Comparison of ENCODE assay signal across 16 cellular contexts in genomic region chr9:105438136-105438839, GRCh38. TPM values are rescaled to one million over a fixed set of nuclear protein-coding genes. Genes with fewer than 3 reads are reported as not detected.
DNase-seq lines count a peak whose midpoint lies in the region; ATAC-seq and TF ChIP-seq lines count a peak whose summit lies in the region.
"Had no signal": no experiment of that assay in that cellular context is flagged by ENCODE, and none has a peak within 500 bp of the region (broad histone marks: within the 10 kb centered on the region; RNA-seq: fewer than 3 reads in every experiment).

No MANE protein-coding gene starts in this region.

- no peak overlapping the region for H2BK120ac ChIP-seq in mesenchymal stem cell (ENCODE audit: low read depth, low read length)

- H3K27ac Mint-ChIP-seq in brain = peak overlapping the region in 3 of 5 experiments; percentile 25 to 90 (median 77)

- no peaks in the 10 kb centered on the region for H3K27me3 ChIP-seq in AG04450 (ENCODE audit: control insufficient read depth, insufficient read depth, low read length)
- no peaks in the 10 kb centered on the region for H3K27me3 ChIP-seq in mesenchymal stem cell (ENCODE audit: control insufficient read depth in 1 of 2, insufficient read depth in 1 of 2, low read length in 2 of 2)
- no peaks in the 10 kb centered on the region for H3K27me3 ChIP-seq in upper lobe of right lung
- H3K27me3 ChIP-seq: dorsolateral prefrontal cortex had no signal

- no peak overlapping the region for H2AK5ac ChIP-seq in mesenchymal stem cell (ENCODE audit: low read length, severe bottlenecking)

- H4K8ac ChIP-seq in mesenchymal stem cell (ENCODE audit: low read length) = no peak overlapping the region

- H3K4ac ChIP-seq in mesenchymal stem cell (ENCODE audit: low read depth in 1 of 2, low read length in 2 of 2) = peak overlapping the region in 1 of 2 experiments; percentile 52

- no peak overlapping the region for H3K23ac ChIP-seq in mesenchymal stem cell (ENCODE audit: low read length in 2 of 2)

- no peak overlapping the region for H4K91ac ChIP-seq in mesenchymal stem cell (ENCODE audit: low read length)

- H2BK12ac ChIP-seq in mesenchymal stem cell (ENCODE audit: low read length in 2 of 2) = peak overlapping the region in 1 of 2 experiments; percentile 77

- TF ChIP-seq CTCF in AG04450 (IDR thresholded peaks at IDR 0.05; ENCODE audit: low read depth, low read length) (no peak), brain (conservative IDR thresholded peaks at IDR 0.05) (no peak), upper lobe of right lung (IDR thresholded peaks at IDR 0.05) (no peak)

- H3K4me3 ChIP-seq in AG04450 (ENCODE audit: low read depth, low read length) (no peak overlapping the region), mesenchymal stem cell (ENCODE audit: insufficient read depth in 1 of 2, low read depth in 1 of 2, low read length in 2 of 2) (no peak overlapping the region), upper lobe of right lung (no peak overlapping the region)
- H3K4me3 ChIP-seq: dorsolateral prefrontal cortex had no signal

- intact Hi-C loops in upper lobe of right lung (cut with DNase I) = no loop called here

- H3K4me1 ChIP-seq in mesenchymal stem cell (ENCODE audit: control insufficient read depth, insufficient read depth, low read depth, low read length) (no peaks in the 10 kb centered on the region), upper lobe of right lung (peaks cover 5% of the 10 kb centered on the region)

- H3K4me2 ChIP-seq in mesenchymal stem cell (ENCODE audit: low read length, poor library complexity, severe bottlenecking) = peak overlapping the region; percentile 43

- 92% methylated on average over 8 of the region's 10 CpGs for WGBS in mesenchymal stem cell

- peaks cover 0 to 2% (median 0%) of the 10 kb centered on the region in 5 experiments for H3K9me3 Mint-ChIP-seq in brain

- peak overlapping the region in 1 of 2 experiments; percentile 71 for H3K18ac ChIP-seq in mesenchymal stem cell (ENCODE audit: low read depth in 1 of 2, low read length in 2 of 2)

- POLR2A ChIA-PET in AG04450 (lab: Yijun Ruan, JAX) = no interaction called here

- no peaks in the 10 kb centered on the region for H3K27me3 Mint-ChIP-seq in brain

- H3K36me3 Mint-ChIP-seq in brain = no peaks in the 10 kb centered on the region

- H3K9ac ChIP-seq in mesenchymal stem cell (ENCODE audit: low read length) = no peak overlapping the region

- H3K27ac ChIP-seq in AG04450 (ENCODE audit: low read depth, low read length) (no peak overlapping the region), mesenchymal stem cell (ENCODE audit: low read length, poor library complexity, severe bottlenecking) (peak overlapping the region; percentile 45), upper lobe of right lung (no peak overlapping the region)

- ATAC-seq in upper lobe of right lung = no peak
- ATAC-seq: left colon had no signal

- H3K9me3 ChIP-seq in AG04450 (ENCODE audit: control insufficient read depth, insufficient read depth, low read length) (peaks cover 4% of the 10 kb centered on the region), mesenchymal stem cell (ENCODE audit: control insufficient read depth, low read length) (no peaks in the 10 kb centered on the region), upper lobe of right lung (no peaks in the 10 kb centered on the region)

- no peak overlapping the region for H3K14ac ChIP-seq in mesenchymal stem cell (ENCODE audit: low read length in 2 of 2)

- H2BK5ac ChIP-seq in mesenchymal stem cell (ENCODE audit: low read depth, low read length, poor library complexity, severe bottlenecking) = no peak overlapping the region

- H2BK15ac ChIP-seq in mesenchymal stem cell (ENCODE audit: low read depth, poor library complexity, severe bottlenecking) = no peak overlapping the region

- H3K79me1 ChIP-seq in mesenchymal stem cell (replicated peaks; ENCODE audit: low read length, poor library complexity, severe bottlenecking) = no peaks in the 10 kb centered on the region

- CTCF ChIA-PET in AG04450 (lab: Charles Lee) = no interaction called here

- H3K36me3 ChIP-seq in mesenchymal stem cell (ENCODE audit: control insufficient read depth in 1 of 2, insufficient read depth in 2 of 2, low read depth in 1 of 2, low read length in 2 of 2) = no peaks in the 10 kb centered on the region
- H3K36me3 ChIP-seq in upper lobe of right lung = no peaks in the 10 kb centered on the region

- H3K4me3 Mint-ChIP-seq in brain = peak overlapping the region in 1 of 5 experiments; percentile 38

- peaks cover 17% of the 10 kb centered on the region for H3K4me1 Mint-ChIP-seq in brain

- no peak overlapping the region for H2AFZ ChIP-seq in mesenchymal stem cell (ENCODE audit: low read depth, low read length)

- DNase-seq in AG04450 (ENCODE audit: low read depth, low spot score) (peak; percentile 86), NCI-H1436 (lab: John Stamatoyannopoulos, UW) (peak; percentile 18), mesenchymal stem cell (peak; percentile 75), upper lobe of right lung (no peak), NCI-H526 (lab: John Stamatoyannopoulos, UW) (no peak)
- no peak for DNase-seq in stimulated activated CD4-positive, alpha-beta T cell treated with anti-CD3 and anti-CD28 coated beads, Interleukin-4, amount 100 ng/mL, for 4 hours
- no peak for DNase-seq in activated CD4-positive, alpha-beta T cell treated with anti-CD3 and anti-CD28 coated beads for 1 hour
- DNase-seq: activated CD8-positive, alpha-beta memory T cell treated with anti-CD3 and anti-CD28 coated beads, Interleukin-2, amount 50 U/mL, for 4 hours; DMS53; dorsolateral prefrontal cortex; H7; left colon; MV-4-11; NCI-H748 treated with DMSO at 0.1 percent for 48 hours; SHP77 had no signal

RNA-seq across cellular contexts. Expression of gene FSD1L, which starts 9.5 kb away (rescaled TPM):
- polyA plus RNA-seq in AG04450 (2011; rRNA removed) (5.6 and 7.4 TPM in 2 replicates), brain (ENCODE audit: insufficient read depth, low read depth, low replicate concordance) (2.6 TPM)
- 6.4 and 12.9 TPM in 2 replicates for polyA minus RNA-seq in AG04450 (2011; rRNA and poly(A)+ RNA removed)
- polyA plus RNA-seq in mesenchymal stem cell (2013, experiment 1 of 2) = 2.6 TPM
- polyA plus RNA-seq in mesenchymal stem cell (2013, experiment 2 of 2) = 3.1 TPM
- 4.5 TPM for total RNA-seq in upper lobe of right lung

Comparison
In these comparisons a context has a peak if more than half of its experiments do, and no peak if none do; other contexts are left out.
1. DNase-seq: peak in AG04450 (single experiment), NCI-H1436 (single experiment) and mesenchymal stem cell (single experiment); none in stimulated activated CD4-positive, alpha-beta T cell treated with anti-CD3 and anti-CD28 coated beads, Interleukin-4, amount 100 ng/mL, for 4 hours (0 of 2), upper lobe of right lung (single experiment), activated CD4-positive, alpha-beta T cell treated with anti-CD3 and anti-CD28 coated beads for 1 hour (single experiment) and NCI-H526 (0 of 2).